Comparison of ENCODE assay signal across 8 cellular contexts in the genomic region with DNA sequence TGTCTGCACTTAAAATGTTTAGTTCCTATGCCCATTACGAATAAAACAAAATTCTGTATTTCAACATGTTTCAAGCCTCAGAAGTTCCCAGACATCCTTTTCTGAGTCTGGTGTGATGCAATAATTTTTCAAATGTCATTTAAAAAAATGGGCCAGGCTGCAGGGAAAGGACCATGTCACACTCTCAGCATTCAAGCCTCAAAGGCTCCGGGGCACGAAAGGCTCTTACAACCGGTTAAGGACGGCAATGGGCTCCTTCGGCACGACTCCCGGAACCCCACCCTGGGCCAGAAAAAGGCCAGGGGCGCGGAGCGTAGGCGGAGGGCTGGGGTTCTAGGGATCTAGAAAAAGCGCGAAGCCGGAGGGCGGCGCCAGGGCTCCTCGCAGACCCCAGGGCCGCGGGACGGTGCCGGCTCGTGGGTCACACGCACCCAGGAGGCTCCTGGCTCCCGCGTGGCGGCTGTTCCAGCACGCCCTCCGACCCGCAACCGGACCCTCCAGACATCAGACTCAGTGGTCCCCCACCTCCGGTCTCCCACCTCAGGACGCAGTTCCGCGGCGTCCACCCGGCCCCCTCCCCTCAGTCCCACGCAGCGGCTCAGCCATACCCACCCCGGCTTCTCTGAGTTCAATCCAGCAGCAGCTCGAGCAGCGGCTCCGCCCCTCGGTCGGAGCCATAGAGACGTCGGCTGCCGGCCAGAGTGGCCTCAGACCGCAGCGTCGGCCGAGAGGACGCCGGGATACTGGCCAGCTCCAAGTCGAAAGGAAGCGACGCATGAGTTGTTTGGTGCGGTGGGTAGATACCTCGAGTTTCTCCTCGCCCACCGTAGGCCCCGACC. TPM values are rescaled to one million over a fixed set of nuclear protein-coding genes. Genes with fewer than 3 reads are reported as not detected.
A peak's percentile ranks its signal among the peaks of the same experiment; 100 is the strongest.
DNase-seq lines count a peak whose midpoint lies in the region; ATAC-seq and TF ChIP-seq lines count a peak whose summit lies in the region.

TSS of gene TMEM267 (minus strand) at position 656 of the 839 bp plus-strand sequence. CDS start 29,896 bp downstream, outside the sequence.

- WGBS in mammary epithelial cell (ENCODE audit: low coverage, missing lambda C conversion rate), result 3% methylated on average over 31 of the region's 62 CpGs
- WGBS in smooth muscle cell (ENCODE audit: low lambda C conversion rate), result under 1% methylated on average over 52 of the region's 62 CpGs

- DNase-seq in NCI-H2196 (lab: John Stamatoyannopoulos, UW; ENCODE audit: unreplicated experiment), result peak; percentile 98
- DNase-seq in WERI-Rb-1, result peak; percentile 92
- peak; percentile 91 for DNase-seq in mammary epithelial cell
- peak; percentile 91 for DNase-seq in iPS-NIHi11 (ENCODE audit: low spot score)
- peak; percentile 80 for DNase-seq in smooth muscle cell (lab: John Stamatoyannopoulos, UW; ENCODE audit: unreplicated experiment)

- H3K27me3 ChIP-seq in ACC112 (ENCODE audit: insufficient read depth, low read length), result no peaks in the 10 kb centered on the region
- no peaks in the 10 kb centered on the region for H3K27me3 ChIP-seq in WERI-Rb-1 (ENCODE audit: insufficient read depth, low read depth, severe bottlenecking)
- no peaks in the 10 kb centered on the region for H3K27me3 ChIP-seq in mammary epithelial cell (ENCODE audit: insufficient read depth, low read length)
- H3K27me3 ChIP-seq in smooth muscle cell (ENCODE audit: low read depth), result no peaks in the 10 kb centered on the region

- in situ Hi-C loops in mammary epithelial cell (cut with MboI; ENCODE audit: low sequenced_read_pairs in 2 of 2), result loop anchor here in 1 of 2 donors (10.0 kb wide), 1 partner anchor 89 kb away; no protein-coding TSS in a partner anchor

- H3K9ac ChIP-seq in mammary epithelial cell (ENCODE audit: insufficient read depth, low read length) (peak within 1 kb of the TSS; percentile 84), smooth muscle cell (ENCODE audit: low read depth) (peak within 1 kb of the TSS; percentile 95)

- H3K9me3 ChIP-seq in WERI-Rb-1 (ENCODE audit: severe bottlenecking) (no peaks in the 10 kb centered on the region), mammary epithelial cell (replicated peaks; ENCODE audit: insufficient read depth, low read length) (no peaks in the 10 kb centered on the region), smooth muscle cell (replicated peaks; ENCODE audit: low read depth) (no peaks in the 10 kb centered on the region)

- peak within 1 kb of the TSS; percentile 91 for H2AFZ ChIP-seq in ACC112 (ENCODE audit: low read length, unreplicated experiment)
- H2AFZ ChIP-seq in mammary epithelial cell (ENCODE audit: low read depth, low read length), result peak within 1 kb of the TSS; percentile 91
- peak within 1 kb of the TSS; percentile 85 for H2AFZ ChIP-seq in smooth muscle cell (ENCODE audit: low read depth)

- CTCF ChIA-PET in mammary epithelial cell (lab: Charles Lee; ENCODE audit: low non-redundant PET), result interaction anchor here (1.1 to 1.2 kb wide), 3 partner anchors 29 to 170 kb away, joined by 3 to 10 read pairs (median 4); partner anchors contain the start of gene HMGCS1

- dilution Hi-C loops in mammary epithelial cell (cut with HindIII; ENCODE audit: low sequenced_read_pairs), result loop anchor here (5.0 kb wide), 1 partner anchor 56 kb away; no protein-coding TSS in a partner anchor

- H3K4me1 ChIP-seq in ACC112 (ENCODE audit: control insufficient read depth, insufficient read depth, low read length, unreplicated experiment) (peaks cover 14% of the 10 kb centered on the region), mammary epithelial cell (ENCODE audit: insufficient read depth, low read length) (peaks cover 4% of the 10 kb centered on the region), smooth muscle cell (ENCODE audit: low read depth) (peaks cover 15% of the 10 kb centered on the region)

- intact Hi-C loops in mammary epithelial cell (cut with micrococcal nuclease), result loop anchor here (1.0 to 10.0 kb wide), 5 partner anchors 31 to 361 kb away; partner anchors contain the start of genes HMGCS1 and ZNF131

- H4K20me1 ChIP-seq in mammary epithelial cell (ENCODE audit: insufficient read depth, low read length), result no peaks in the 10 kb centered on the region
- no peaks in the 10 kb centered on the region for H4K20me1 ChIP-seq in smooth muscle cell (ENCODE audit: low read depth)

- H3K36me3 ChIP-seq in ACC112 (ENCODE audit: insufficient read depth, low read length), result 0 out of 2 replicates have a peak, but pooled peaks cover 5% of the 10 kb centered on the region
- no peaks in the 10 kb centered on the region for H3K36me3 ChIP-seq in WERI-Rb-1
- H3K36me3 ChIP-seq in mammary epithelial cell (ENCODE audit: insufficient read depth, low read length), result peaks cover 3% of the 10 kb centered on the region
- no peaks in the 10 kb centered on the region for H3K36me3 ChIP-seq in smooth muscle cell (ENCODE audit: low read depth)

- H3K27ac ChIP-seq in ACC112 (ENCODE audit: low read depth, low read length) (peak within 1 kb of the TSS; percentile 81), WERI-Rb-1 (peak within 1 kb of the TSS; percentile 91), mammary epithelial cell (ENCODE audit: insufficient read depth, low read depth, low read length) (peak within 1 kb of the TSS; percentile 90), smooth muscle cell (ENCODE audit: low read depth) (peak within 1 kb of the TSS; percentile 94)

- peaks cover 11% of the 10 kb centered on the region for H3F3A ChIP-seq in smooth muscle cell (ENCODE audit: low read depth)

- H3K79me2 ChIP-seq in ACC112 (ENCODE audit: control insufficient read depth, insufficient read depth, low read length, unreplicated experiment) (peaks cover 23% of the 10 kb centered on the region), mammary epithelial cell (ENCODE audit: insufficient read depth, low read length) (peaks cover 30% of the 10 kb centered on the region), smooth muscle cell (ENCODE audit: low read depth) (peaks cover 37% of the 10 kb centered on the region)

- TSS peak; percentile 48 for BruUV-seq in mammary epithelial cell (replicated peaks; lab: Mats Ljungman, UMichigan)

- 0 out of 2 replicates have a peak, but pooled peaks have one; percentile 4 for TF ChIP-seq CTCF in WERI-Rb-1 (IDR thresholded peaks at IDR 0.05; ENCODE audit: low read depth, low read length)
- TF ChIP-seq CTCF in mammary epithelial cell (conservative IDR thresholded peaks at IDR 0.05 in 1 of 2, IDR thresholded peaks at IDR 0.05 in 1 of 2; ENCODE audit: extremely low read depth in 1 of 2, insufficient read depth in 1 of 2, low read depth in 1 of 2, low read length in 2 of 2), result no peak
- TF ChIP-seq CTCF in smooth muscle cell (IDR thresholded peaks at IDR 0.05; ENCODE audit: borderline replicate concordance, insufficient read depth, poor library complexity, severe bottlenecking), result no peak

- ATAC-seq in GM18868 (IDR thresholded peaks at IDR 0.05; ENCODE audit: unreplicated experiment) (peak; percentile 91), HG03108 (IDR thresholded peaks at IDR 0.05; ENCODE audit: unreplicated experiment) (peak; percentile 87)

- H3K4me3 ChIP-seq in ACC112 (ENCODE audit: low read depth, low read length) (peak within 1 kb of the TSS; percentile 88), WERI-Rb-1 (ENCODE audit: low read depth, low read length) (peak within 1 kb of the TSS; percentile 81), mammary epithelial cell (replicated peaks in 1 of 3; ENCODE audit: insufficient read depth in 1 of 3, low read depth in 2 of 3, low read length in 3 of 3) (peak within 1 kb of the TSS; percentile 88 to 94 (median 92)), smooth muscle cell (peak within 1 kb of the TSS; percentile 74)

- H3K4me2 ChIP-seq in mammary epithelial cell (ENCODE audit: insufficient read depth, low read depth, low read length) (peak within 1 kb of the TSS; percentile 84), smooth muscle cell (peak within 1 kb of the TSS; percentile 93)

RNA-seq across cellular contexts. Expression of gene TMEM267, which starts in this region (rescaled TPM):
- total RNA-seq in mammary epithelial cell, result 10 to 100 TPM; 21.0 to 32.7 TPM
- polyA plus RNA-seq in mammary epithelial cell, result 9.7 TPM
- 3.0 TPM for polyA minus RNA-seq in mammary epithelial cell
- 22.9 and 26.2 TPM in 2 replicates for total RNA-seq in smooth muscle cell
- 7.4 and 10.1 TPM in 2 replicates for polyA plus RNA-seq in smooth muscle cell

Comparison
In these comparisons a context has a peak if more than half of its experiments do, and no peak if none do; other contexts are left out.
1. Peak in every context shown above with its lines: DNase-seq, ATAC-seq, H3K4me3 ChIP-seq and H3K27ac ChIP-seq.